1 cellular context compared by ENCODE assay signal in the genomic region with DNA sequence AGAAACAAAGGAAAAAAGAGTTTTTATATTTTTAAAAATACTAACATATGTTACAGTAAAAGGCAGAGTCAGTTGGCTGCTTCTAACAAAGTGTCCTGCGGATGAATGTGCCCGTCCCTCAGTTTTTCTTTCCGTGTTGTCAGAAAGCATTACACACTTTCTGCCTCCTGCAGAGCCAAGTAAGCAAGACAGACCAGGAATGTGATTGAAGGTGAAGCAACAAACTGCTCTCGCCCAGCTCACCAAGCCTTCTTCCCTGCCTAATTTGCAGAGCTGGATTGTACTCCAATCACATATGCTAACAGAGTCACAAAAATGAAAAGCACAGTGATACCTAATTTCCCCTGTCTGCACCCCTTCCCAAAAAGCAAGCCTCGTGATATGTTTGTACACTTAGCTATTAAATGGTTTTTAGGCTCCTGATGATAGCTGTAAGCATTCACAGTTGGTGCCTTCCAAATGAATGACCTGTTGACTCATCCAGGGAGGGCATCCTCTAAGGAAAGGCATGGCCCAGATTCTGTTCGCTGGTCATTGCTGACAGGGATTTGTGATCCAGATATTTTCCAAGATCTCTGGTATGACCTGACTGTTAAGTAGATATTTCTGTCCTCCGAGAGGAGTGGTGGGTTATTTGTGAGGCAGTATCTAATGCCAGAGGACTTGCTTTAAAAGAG.
TF ChIP-seq lines count a peak whose summit lies in the region.

No MANE protein-coding gene starts in this region.

TF ChIP-seq in SK-N-SH, 30 proteins besides CTCF, POLR2A, EP300 and RAD21 (continued from another document):
- TF ChIP-seq, protein P1, sequence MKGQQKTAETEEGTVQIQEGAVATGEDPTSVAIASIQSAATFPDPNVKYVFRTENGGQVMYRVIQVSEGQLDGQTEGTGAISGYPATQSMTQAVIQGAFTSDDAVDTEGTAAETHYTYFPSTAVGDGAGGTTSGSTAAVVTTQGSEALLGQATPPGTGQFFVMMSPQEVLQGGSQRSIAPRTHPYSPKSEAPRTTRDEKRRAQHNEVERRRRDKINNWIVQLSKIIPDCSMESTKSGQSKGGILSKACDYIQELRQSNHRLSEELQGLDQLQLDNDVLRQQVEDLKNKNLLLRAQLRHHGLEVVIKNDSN (IDR thresholded peaks at IDR 0.05; ENCODE audit: borderline replicate concordance, low read depth), result no peak
